In genomic region chr10:43689955-43690771, GRCh38 we compare ENCODE assay signal across 8 cellular contexts. TPM values are rescaled to one million over a fixed set of nuclear protein-coding genes. Genes with fewer than 3 reads are reported as not detected.
DNase-seq lines count a peak whose midpoint lies in the region; ATAC-seq and TF ChIP-seq lines count a peak whose summit lies in the region.

No MANE protein-coding gene starts in this region.

- no peaks in the 10 kb centered on the region for H3K9me3 ChIP-seq in mononuclear cell (ENCODE audit: low read depth, low read length)

- H3K27me3 ChIP-seq in mononuclear cell (ENCODE audit: insufficient read depth, low read length): peaks cover 7% of the 10 kb centered on the region

- H3K4me1 ChIP-seq in mononuclear cell (ENCODE audit: insufficient read depth, low read length): peaks cover 15% of the 10 kb centered on the region

- TF ChIP-seq CTCF in AG10803 (conservative IDR thresholded peaks at IDR 0.05; ENCODE audit: low read length): peak; percentile 58

- DNase-seq in AG10803 (ENCODE audit: low read depth) (peak; percentile 79), NOMO-1 (lab: John Stamatoyannopoulos, UW; ENCODE audit: unreplicated experiment in 2 of 2) (peak; percentile 69 to 70), activated T-cell treated with anti-CD3 and anti-CD28 coated beads for 24 hours (ENCODE audit: low read depth) (peak; percentile 82), epidermal melanocyte (ENCODE audit: insufficient read length, low spot score) (peak; percentile 78)
- DNase-seq in stimulated activated CD8-positive, alpha-beta memory T cell treated with anti-CD3 and anti-CD28 coated beads, Interleukin-15, amount 100 ng/mL, for 48 hours (ENCODE audit: low read depth in 2 of 2): peak; percentile 72 to 80

- H3K4me3 ChIP-seq in AG10803 (ENCODE audit: low read length) (peak overlapping the region; percentile 77), mononuclear cell (ENCODE audit: low read length) (peak overlapping the region; percentile 57)

- peak; percentile 80 for ATAC-seq in GM18870 (IDR thresholded peaks at IDR 0.05; ENCODE audit: unreplicated experiment)
- ATAC-seq in HG03135 (IDR thresholded peaks at IDR 0.05; ENCODE audit: unreplicated experiment): peak; percentile 97

RNA-seq across cellular contexts. Expression of gene ZNF32, which starts 41.5 kb away (rescaled TPM):
- total RNA-seq in mononuclear cell: 19.7 TPM

Comparison
In these comparisons a context has a peak if more than half of its experiments do, and no peak if none do; other contexts are left out.
1. Peak in every context shown above with its lines: DNase-seq, ATAC-seq and H3K4me3 ChIP-seq.